Comparison of ENCODE assay signal across 15 cellular contexts in the genomic region with DNA sequence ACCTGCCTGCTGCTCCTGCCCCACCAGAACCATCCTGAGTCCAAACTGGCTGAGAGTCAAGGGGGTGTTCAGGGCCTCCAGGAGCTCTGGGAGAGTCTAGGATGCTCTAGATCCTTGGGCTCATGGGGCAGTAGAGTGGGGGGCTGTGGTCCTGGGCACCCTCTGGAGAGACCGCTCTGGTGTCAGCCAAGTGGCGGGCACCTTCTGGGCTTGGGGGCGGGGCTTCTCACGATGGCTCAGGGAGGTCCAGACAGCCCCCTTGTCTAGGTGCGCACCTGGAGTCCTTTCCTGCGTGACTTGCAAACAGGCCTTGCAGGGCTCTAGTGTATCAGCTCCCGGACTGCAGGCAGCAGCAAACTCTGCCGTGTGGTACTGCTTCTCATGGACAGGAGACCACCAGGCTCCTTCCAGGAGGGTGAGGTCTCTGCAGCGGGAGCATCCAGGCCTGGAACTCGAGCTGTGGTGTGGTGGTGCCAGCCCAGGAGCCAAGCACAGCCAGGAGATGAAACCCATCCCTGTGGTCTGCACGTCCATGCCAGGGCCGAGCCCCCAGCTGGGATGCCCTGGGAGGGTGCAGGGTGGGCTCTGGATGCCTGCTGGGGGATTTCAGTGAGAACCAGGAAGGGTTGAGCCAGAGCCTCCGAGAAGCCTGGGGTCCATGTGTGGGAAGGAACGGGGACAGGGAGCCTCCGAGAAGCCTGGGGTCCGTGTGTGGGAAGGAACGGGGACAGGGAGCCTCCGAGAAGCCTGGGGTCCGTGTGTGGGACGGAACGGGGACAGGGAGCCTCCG.
"Had no signal": no experiment of that assay in that cellular context is flagged by ENCODE, and none has a peak within 500 bp of the region (broad histone marks: within the 10 kb centered on the region; RNA-seq: fewer than 3 reads in every experiment).

No MANE protein-coding gene starts in this region.

- H3K27me3 ChIP-seq: adrenal gland, body of pancreas had no signal

- H3K27me3 Mint-ChIP-seq: activated B cell treated with CpG ODN at 0.5 μM for 24 hours; activated CD4-positive, alpha-beta T cell treated with anti-CD3 and anti-CD28 coated beads, Interleukin-2, amount 10 ng/mL, durations not matched to agents 24 days and 14 days; dendritic cell treated with granulocyte-macrophage colony-stimulating factor and Interleukin-4, amounts not matched to agents 40 ng/mL and 50 ng/mL, for 4 days; effector memory CD8-positive, alpha-beta T cell; naive thymus-derived CD4-positive, alpha-beta T cell; stimulated activated naive CD8-positive, alpha-beta T cell treated with anti-CD3 and anti-CD28 coated beads, Interleukin-15, amount 100 ng/mL, for 72 hours had no signal

- DNase-seq: activated B cell treated with CpG ODN at 0.5 μM for 24 hours; activated CD4-positive, alpha-beta T cell treated with anti-CD3 and anti-CD28 coated beads, Interleukin-2, amount 10 ng/mL, durations not matched to agents 24 days and 14 days; activated CD8-positive, alpha-beta memory T cell treated with anti-CD3 and anti-CD28 coated beads for 24 hours; activated naive CD4-positive, alpha-beta T cell treated with Interleukin-2 at 50 U/mL for 16 hours; body of pancreas; effector memory CD8-positive, alpha-beta T cell; hippocampal formation; naive thymus-derived CD4-positive, alpha-beta T cell; stimulated activated CD4-positive, alpha-beta T cell treated with anti-CD3 and anti-CD28 coated beads, Interleukin-4, amount 100 ng/mL, for 1 hour; stimulated activated naive CD8-positive, alpha-beta T cell treated with anti-CD3 and anti-CD28 coated beads, Interleukin-15, amount 100 ng/mL, for 72 hours had no signal

- ATAC-seq: effector memory CD8-positive, alpha-beta T cell; naive thymus-derived CD4-positive, alpha-beta T cell; sciatic nerve had no signal

- H3K9me3 Mint-ChIP-seq: activated B cell treated with CpG ODN at 0.5 μM for 24 hours; activated CD4-positive, alpha-beta T cell treated with anti-CD3 and anti-CD28 coated beads, Interleukin-2, amount 10 ng/mL, durations not matched to agents 24 days and 14 days; dendritic cell treated with granulocyte-macrophage colony-stimulating factor and Interleukin-4, amounts not matched to agents 40 ng/mL and 50 ng/mL, for 4 days; effector memory CD8-positive, alpha-beta T cell; stimulated activated naive CD8-positive, alpha-beta T cell treated with anti-CD3 and anti-CD28 coated beads, Interleukin-15, amount 100 ng/mL, for 72 hours; T-helper 1 cell treated with Interleukin-12 subunit alpha and Interleukin-12 subunit beta and Interleukin-4 antibody, amounts not matched to agents 30 μg/mL and 1 μg/mL, for 36 hours had no signal

- H3K27ac Mint-ChIP-seq: activated B cell treated with CpG ODN at 0.5 μM for 24 hours; activated CD4-positive, alpha-beta T cell treated with anti-CD3 and anti-CD28 coated beads, Interleukin-2, amount 10 ng/mL, durations not matched to agents 24 days and 14 days; stimulated activated naive CD8-positive, alpha-beta T cell treated with anti-CD3 and anti-CD28 coated beads, Interleukin-15, amount 100 ng/mL, for 72 hours; T-helper 1 cell treated with Interleukin-12 subunit alpha and Interleukin-12 subunit beta and Interleukin-4 antibody, amounts not matched to agents 30 μg/mL and 1 μg/mL, for 36 hours had no signal

- H3K4me3 Mint-ChIP-seq: activated B cell treated with CpG ODN at 0.5 μM for 24 hours; activated CD4-positive, alpha-beta T cell treated with anti-CD3 and anti-CD28 coated beads, Interleukin-2, amount 10 ng/mL, durations not matched to agents 24 days and 14 days; dendritic cell treated with granulocyte-macrophage colony-stimulating factor and Interleukin-4, amounts not matched to agents 40 ng/mL and 50 ng/mL, for 4 days; effector memory CD8-positive, alpha-beta T cell; stimulated activated naive CD8-positive, alpha-beta T cell treated with anti-CD3 and anti-CD28 coated beads, Interleukin-15, amount 100 ng/mL, for 72 hours; T-helper 1 cell treated with Interleukin-12 subunit alpha and Interleukin-12 subunit beta and Interleukin-4 antibody, amounts not matched to agents 30 μg/mL and 1 μg/mL, for 36 hours had no signal

- H3K9me3 ChIP-seq: adrenal gland, body of pancreas, prostate gland had no signal

- H3K4me1 ChIP-seq: prostate gland had no signal

- H3K36me3 ChIP-seq: adrenal gland, prostate gland had no signal

- H3K4me3 ChIP-seq: adrenal gland, body of pancreas, prostate gland had no signal

- H3K27ac ChIP-seq: prostate gland had no signal
